ENCODE assay signal across 21 cellular contexts in genomic region chr22:19062909-19063308, GRCh38.
"Had no signal": no experiment of that assay in that cellular context is flagged by ENCODE, and none has a peak within 500 bp of the region (broad histone marks: within the 10 kb centered on the region; RNA-seq: fewer than 3 reads in every experiment).

No MANE protein-coding gene starts in this region.

- H3K9me3 Mint-ChIP-seq: activated T-helper 2 cell treated with anti-CD3 and anti-CD28 coated beads, Interferon-gamma antibody, Interleukin-2, Interleukin-4, amounts not matched to agents 10 μg/mL and 5 μg/mL and 100 μg/mL, durations not matched to agents 14 hours and 24 hours and 36 hours; naive B cell; stimulated activated naive B cell treated with anti-CD40 and anti-IgM and Interleukin-4, amounts not matched to agents 10 μg/mL and 1 μg/mL and 100 μg/mL, for 72 hours; T-helper 1 cell treated with Interleukin-12 subunit alpha and Interleukin-12 subunit beta and Interleukin-4 antibody, amounts not matched to agents 30 μg/mL and 1 μg/mL, for 36 hours had no signal

- FAIRE-seq: astrocyte, frontal cortex, islet of Langerhans had no signal

- H3K4me1 ChIP-seq: colonic mucosa had no signal

- H3K4me3 ChIP-seq: cardiac muscle cell, colonic mucosa, heart left ventricle, smooth muscle cell, suprapubic skin, uterus had no signal

- ATAC-seq: right cardiac atrium; stimulated activated naive B cell treated with anti-CD40 and anti-IgM and Interleukin-4, amounts not matched to agents 10 μg/mL and 1 μg/mL and 100 μg/mL, for 72 hours had no signal

- H3K4me3 Mint-ChIP-seq: stimulated activated naive B cell treated with anti-CD40 and anti-IgM and Interleukin-4, amounts not matched to agents 10 μg/mL and 1 μg/mL and 100 μg/mL, for 72 hours; T-helper 1 cell treated with Interleukin-12 subunit alpha and Interleukin-12 subunit beta and Interleukin-4 antibody, amounts not matched to agents 30 μg/mL and 1 μg/mL, for 36 hours had no signal

- H3K9me3 ChIP-seq: colonic mucosa, heart left ventricle, suprapubic skin, uterus had no signal

- DNase-seq: activated CD4-positive, alpha-beta T cell treated with anti-CD3 and anti-CD28 coated beads, Interleukin-2, amount 50 U/mL, for 1 hour; activated CD4-positive, CD25-positive, alpha-beta regulatory T cell; colonic mucosa; effector CD4-positive, alpha-beta T cell; midbrain; naive B cell; right cardiac atrium; SHP77 treated with DMSO at 0.1 percent for 48 hours; stimulated activated CD4-positive, alpha-beta T cell treated with anti-CD3 and anti-CD28 coated beads, Interleukin-2, amount 100 ng/mL, for 24 hours; stimulated activated naive B cell treated with anti-CD40 and anti-IgM and Interleukin-4, amounts not matched to agents 10 μg/mL and 1 μg/mL and 100 μg/mL, for 72 hours; uterus had no signal

- H3K27me3 Mint-ChIP-seq: naive B cell; progenitor cell of endocrine pancreas; stimulated activated naive B cell treated with anti-CD40 and anti-IgM and Interleukin-4, amounts not matched to agents 10 μg/mL and 1 μg/mL and 100 μg/mL, for 72 hours had no signal

- H3K36me3 ChIP-seq: colonic mucosa, uterus had no signal

- H3K4me2 ChIP-seq: smooth muscle cell had no signal

- H3K27ac ChIP-seq: cardiac muscle cell, colonic mucosa, heart left ventricle, suprapubic skin, uterus had no signal

- H3K27ac Mint-ChIP-seq: activated T-helper 2 cell treated with anti-CD3 and anti-CD28 coated beads, Interferon-gamma antibody, Interleukin-2, Interleukin-4, amounts not matched to agents 10 μg/mL and 5 μg/mL and 100 μg/mL, durations not matched to agents 14 hours and 24 hours and 36 hours; progenitor cell of endocrine pancreas; stimulated activated naive B cell treated with anti-CD40 and anti-IgM and Interleukin-4, amounts not matched to agents 10 μg/mL and 1 μg/mL and 100 μg/mL, for 72 hours; T-helper 1 cell treated with Interleukin-12 subunit alpha and Interleukin-12 subunit beta and Interleukin-4 antibody, amounts not matched to agents 30 μg/mL and 1 μg/mL, for 36 hours had no signal

- H3K27me3 ChIP-seq: cardiac muscle cell, colonic mucosa, heart left ventricle, suprapubic skin, uterus had no signal
